Comparison of ENCODE assay signal across 9 cellular contexts in the genomic region with DNA sequence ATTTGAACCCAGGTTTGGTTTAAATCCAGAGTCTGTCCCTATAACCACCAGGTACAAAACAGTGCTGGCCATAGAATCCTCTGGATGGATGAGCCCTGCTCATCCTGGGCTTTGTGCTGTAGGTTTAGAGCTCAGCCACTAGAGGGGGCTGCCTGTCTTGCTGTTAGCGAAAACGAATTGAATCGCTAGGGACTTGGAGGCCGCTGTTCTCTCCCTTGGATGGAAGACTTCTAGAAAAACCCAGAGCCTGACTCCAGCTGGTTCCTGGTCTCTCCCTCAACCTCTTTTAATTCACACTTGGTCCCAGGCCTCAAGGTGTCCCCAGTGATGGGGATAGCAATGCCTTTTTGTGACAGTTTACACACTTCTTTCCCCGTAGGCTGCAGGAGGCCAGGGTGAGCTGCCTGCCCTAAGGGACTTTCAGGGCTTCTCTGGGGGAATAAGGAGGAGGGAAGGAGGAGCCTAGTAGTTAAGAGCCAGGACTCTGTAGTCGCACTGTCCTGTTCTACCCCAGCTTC. TPM values are rescaled to one million over a fixed set of nuclear protein-coding genes. Genes with fewer than 3 reads are reported as not detected.
DNase-seq lines count a peak whose midpoint lies in the region; ATAC-seq and TF ChIP-seq lines count a peak whose summit lies in the region.
"Had no signal": no experiment of that assay in that cellular context is flagged by ENCODE, and none has a peak within 500 bp of the region (broad histone marks: within the 10 kb centered on the region; RNA-seq: fewer than 3 reads in every experiment).

No MANE protein-coding gene starts in this region.

- peak in 3 of 4 experiments; percentile 54 to 59 (median 58) for TF ChIP-seq CTCF in prostate gland (IDR thresholded peaks at IDR 0.05)

- 17% methylated on average over 6 of the region's 6 CpGs for WGBS in prostate gland

- CTCF ChIA-PET in activated naive CD4-positive, alpha-beta T cell treated with anti-CD3 and anti-CD28 coated beads, Interleukin-2, amount 10 ng/mL, durations not matched to agents 7 days and 5 days (lab: Charles Lee): interaction anchor here (1.1 to 1.5 kb wide), 4 partner anchors 9 to 131 kb away, joined by 3 read pairs; a partner anchor contains a TSS

- no peak overlapping the region for H3K4me3 ChIP-seq in prostate gland

- no peaks in the 10 kb centered on the region for H3K4me1 ChIP-seq in prostate gland (replicated peaks)

- peak; percentile 48 for ATAC-seq in GM19468 (IDR thresholded peaks at IDR 0.05; ENCODE audit: extremely low read depth, unreplicated experiment)
- ATAC-seq in Right ventricle myocardium superior (ENCODE audit: poor library complexity): peak; percentile 81

- no peaks in the 10 kb centered on the region for H3K9me3 Mint-ChIP-seq in activated naive CD4-positive, alpha-beta T cell treated with anti-CD3 and anti-CD28 coated beads, Interleukin-2, amount 10 ng/mL, durations not matched to agents 7 days and 5 days

- H3K27ac ChIP-seq in prostate gland: no peak overlapping the region

- intact Hi-C loops in Right ventricle myocardium superior (cut with DNase I): no loop called here
- intact Hi-C loops in prostate gland (cut with DNase I): no loop called here

- DNase-seq in D341Med (ENCODE audit: low spot score): peak; percentile 67
- DNase-seq in KBM-7: peak; percentile 63
- DNase-seq in RKO (ENCODE audit: low spot score): peak; percentile 87
- DNase-seq in activated naive CD4-positive, alpha-beta T cell treated with anti-CD3 and anti-CD28 coated beads, Interleukin-2, amount 10 ng/mL, durations not matched to agents 7 days and 5 days: peak; percentile 57
- peak; percentile 40 for DNase-seq in Right ventricle myocardium superior
- DNase-seq in prostate gland (ENCODE audit: low spot score): peak; percentile 15
- DNase-seq in mesenteric fat pad (ENCODE audit: low spot score): no peak

- H3K4me1 Mint-ChIP-seq in activated naive CD4-positive, alpha-beta T cell treated with anti-CD3 and anti-CD28 coated beads, Interleukin-2, amount 10 ng/mL, durations not matched to agents 7 days and 5 days: no peaks in the 10 kb centered on the region

- no peak overlapping the region for H3K27ac Mint-ChIP-seq in activated naive CD4-positive, alpha-beta T cell treated with anti-CD3 and anti-CD28 coated beads, Interleukin-2, amount 10 ng/mL, durations not matched to agents 7 days and 5 days

- H3K27me3 ChIP-seq in prostate gland (replicated peaks; ENCODE audit: insufficient read depth): no peaks in the 10 kb centered on the region

- no peaks in the 10 kb centered on the region for H3K9me3 ChIP-seq in prostate gland

- in situ Hi-C loops in KBM-7 (cut with MboI; ENCODE audit: low pct_unique_long_range_greater_than_20kb, low sequenced_read_pairs): no loop called here

- no peaks in the 10 kb centered on the region for H3K27me3 Mint-ChIP-seq in activated naive CD4-positive, alpha-beta T cell treated with anti-CD3 and anti-CD28 coated beads, Interleukin-2, amount 10 ng/mL, durations not matched to agents 7 days and 5 days

- no peaks in the 10 kb centered on the region for H3K36me3 ChIP-seq in prostate gland

- H3K4me3 Mint-ChIP-seq in activated naive CD4-positive, alpha-beta T cell treated with anti-CD3 and anti-CD28 coated beads, Interleukin-2, amount 10 ng/mL, durations not matched to agents 7 days and 5 days: no peak overlapping the region

- TF ChIP-seq POLR2A in prostate gland (IDR thresholded peaks at IDR 0.05): no peak

- H3K36me3 Mint-ChIP-seq in activated naive CD4-positive, alpha-beta T cell treated with anti-CD3 and anti-CD28 coated beads, Interleukin-2, amount 10 ng/mL, durations not matched to agents 7 days and 5 days: no peaks in the 10 kb centered on the region

RNA-seq across cellular contexts. Expression of a gene that starts 8.7 kb away (rescaled TPM):
- not detected for total RNA-seq in Right ventricle myocardium superior
- not detected for total RNA-seq in prostate gland
- not detected for total RNA-seq in mesenteric fat pad
- total RNA-seq: activated CD8-positive, alpha-beta memory T cell treated with anti-CD3 and anti-CD28 coated beads for 36 hours had no signal

RNA-seq across cellular contexts. Expression of a gene that starts 25.8 kb away (rescaled TPM):
- total RNA-seq in Right ventricle myocardium superior (not detected), prostate gland (under 1 TPM in 1 of 2 donors, not detected in 1; 0.28 TPM), mesenteric fat pad (1.5 TPM)
- total RNA-seq: activated CD8-positive, alpha-beta memory T cell treated with anti-CD3 and anti-CD28 coated beads for 36 hours had no signal
